In the genomic region with DNA sequence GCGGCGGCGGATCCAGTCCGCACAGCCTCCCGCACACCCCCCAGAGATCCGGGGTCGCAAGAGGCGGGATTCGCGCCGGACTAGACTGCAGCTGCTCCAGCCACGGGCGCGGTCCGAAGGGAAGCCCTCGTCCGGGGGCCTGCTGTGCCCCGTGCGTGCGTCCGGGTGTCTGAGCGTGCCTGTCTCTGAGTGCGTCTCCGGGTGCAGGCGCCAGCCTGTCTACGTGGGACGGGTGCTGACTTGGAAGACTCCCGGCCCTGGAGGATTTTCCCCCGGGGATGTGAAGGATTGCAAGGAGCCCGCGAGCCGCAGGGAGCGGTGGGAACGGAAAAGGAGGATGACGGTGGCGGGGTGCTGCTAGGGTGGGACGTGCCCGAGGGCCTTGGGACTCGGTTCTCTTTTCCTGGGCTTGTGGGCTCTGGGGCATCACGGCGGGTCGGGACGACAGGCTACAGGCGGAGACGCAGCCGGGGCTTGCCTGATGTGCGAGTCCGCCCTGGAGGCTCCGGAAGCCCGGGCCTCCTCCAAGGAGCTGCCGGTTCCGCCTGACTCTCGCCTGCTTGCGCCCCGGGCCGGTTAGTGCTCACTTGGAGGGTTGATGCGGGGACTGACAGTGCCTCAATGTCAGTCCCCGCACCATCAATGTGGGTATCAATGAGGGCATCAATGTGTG, we compare ENCODE assay signal across 10 cellular contexts. TPM values are rescaled to one million over a fixed set of nuclear protein-coding genes. Genes with fewer than 3 reads are reported as not detected.
DNase-seq lines count a peak whose midpoint lies in the region; ATAC-seq and TF ChIP-seq lines count a peak whose summit lies in the region.
"Had no signal": no experiment of that assay in that cellular context is flagged by ENCODE, and none has a peak within 500 bp of the region (broad histone marks: within the 10 kb centered on the region; RNA-seq: fewer than 3 reads in every experiment).

No MANE protein-coding gene starts in this region.

- 9 to 19% (median 12%) methylated on average over 33 to 58 of the region's 58 CpGs for WGBS in heart left ventricle, 4 donors

- no peak overlapping the region for H3K4me3 Mint-ChIP-seq in MCF 10A (ENCODE audit: unreplicated experiment)
- H3K4me3 Mint-ChIP-seq in neural crest cell = peak overlapping the region; percentile 58

- peak overlapping the region; percentile 59 to 71 for H3K27ac ChIP-seq in breast epithelium
- H3K27ac ChIP-seq in heart left ventricle = peak overlapping the region; percentile 2 to 98 (median 60)

- no peaks in the 10 kb centered on the region for H3K27me3 ChIP-seq in breast epithelium
- peaks cover 0 to 55% (median 7%) of the 10 kb centered on the region in 9 donors for H3K27me3 ChIP-seq in heart left ventricle

- no peaks in the 10 kb centered on the region for H3K27me3 Mint-ChIP-seq in MCF 10A (ENCODE audit: insufficient read depth, unreplicated experiment)
- H3K27me3 Mint-ChIP-seq in neural crest cell (ENCODE audit: low read depth) = peaks cover 100% of the 10 kb centered on the region

- no peaks in the 10 kb centered on the region for H3K9me3 ChIP-seq in breast epithelium
- H3K9me3 ChIP-seq in heart left ventricle = no peaks in the 10 kb centered on the region

- H3K4me3 ChIP-seq in breast epithelium (peak overlapping the region; percentile 78 to 92 (median 83)), heart left ventricle (peak overlapping the region; percentile 18 to 85 (median 48))

- H3K4me1 Mint-ChIP-seq in MCF 10A (ENCODE audit: insufficient read depth, unreplicated experiment) (peaks cover 17% of the 10 kb centered on the region), neural crest cell (peaks cover 15% of the 10 kb centered on the region)

- no TSS peak for BruUV-seq in MCF 10A (replicated peaks; lab: Mats Ljungman, UMichigan)

- no peaks in the 10 kb centered on the region for H3K36me3 ChIP-seq in breast epithelium
- H3K36me3 ChIP-seq in heart left ventricle = peaks cover 0 to 12% (median 0%) of the 10 kb centered on the region in 9 donors

- no peak overlapping the region for H3K27ac Mint-ChIP-seq in MCF 10A (ENCODE audit: low read depth, unreplicated experiment)
- no peak overlapping the region for H3K27ac Mint-ChIP-seq in neural crest cell (ENCODE audit: unreplicated experiment)
- H3K27ac Mint-ChIP-seq: activated T-cell treated with anti-CD3 and anti-CD28 coated beads, Interleukin-2, amount 50 U/mL, for 72 hours had no signal

- no peaks in the 10 kb centered on the region for H3K4me1 ChIP-seq in breast epithelium
- H3K4me1 ChIP-seq in heart left ventricle = peaks cover 0 to 53% (median 27%) of the 10 kb centered on the region in 12 donors

- intact Hi-C loops in breast epithelium (cut with DNase I; ENCODE audit: low total_unique reads) (loop anchor here (10.0 kb wide), 1 partner anchor 179 kb away; no protein-coding TSS in a partner anchor), MCF 10A (cut with micrococcal nuclease) (loop anchor here (10.0 kb wide), 1 partner anchor 149 kb away; no protein-coding TSS in a partner anchor), heart left ventricle (cut with DNase I) (loop anchor here in 2 of 10 donors (10.0 kb wide), 3 partner anchors 519 to 799 kb away; no protein-coding TSS in a partner anchor)

- no peak for DNase-seq in breast epithelium (ENCODE audit: low spot score in 2 of 2)
- DNase-seq in MCF 10A (ENCODE audit: unreplicated experiment) = no peak
- peak; percentile 36 to 82 (median 42) for DNase-seq in heart left ventricle
- no peak for DNase-seq in neural crest cell (ENCODE audit: low read depth, low spot score)
- no peak for DNase-seq in kidney tubule cell (ENCODE audit: low spot score)
- DNase-seq in AML-193 (lab: John Stamatoyannopoulos, UW) = no peak
- DNase-seq: activated T-cell treated with anti-CD3 and anti-CD28 coated beads, Interleukin-2, amount 50 U/mL, for 72 hours; stimulated activated CD4-positive, alpha-beta T cell treated with anti-CD3 and anti-CD28 coated beads, Interleukin-4, amount 100 ng/mL, for 1 hour had no signal

- ATAC-seq in heart left ventricle = peak; percentile 19 to 45 (median 32)
- no peak for ATAC-seq in GM21825 (IDR thresholded peaks at IDR 0.05; ENCODE audit: unreplicated experiment)
- ATAC-seq in HG03196 (IDR thresholded peaks at IDR 0.05; ENCODE audit: unreplicated experiment) = no peak
- ATAC-seq: activated T-cell treated with anti-CD3 and anti-CD28 coated beads, Interleukin-2, amount 50 U/mL, for 72 hours had no signal

- H3K9me3 Mint-ChIP-seq in MCF 10A (ENCODE audit: unreplicated experiment) = no peaks in the 10 kb centered on the region
- H3K9me3 Mint-ChIP-seq in neural crest cell = no peaks in the 10 kb centered on the region
- H3K9me3 Mint-ChIP-seq: activated T-cell treated with anti-CD3 and anti-CD28 coated beads, Interleukin-2, amount 50 U/mL, for 72 hours had no signal

- POLR2A ChIA-PET in MCF 10A (lab: Yijun Ruan, JAX) = interaction anchor here (1.1 to 7.2 kb wide), 9 partner anchors 14 to 408 kb away, joined by 3 to 114 read pairs (median 10); no protein-coding TSS in a partner anchor

- CTCF ChIA-PET in MCF 10A (lab: Yijun Ruan, JAX) = interaction anchor here (0.6 to 2.4 kb wide), 5 partner anchors 45 to 1429 kb away, joined by 3 to 14 read pairs (median 4); no protein-coding TSS in a partner anchor

- TF ChIP-seq POLR2A in breast epithelium (IDR thresholded peaks at IDR 0.05) (no peak), heart left ventricle (IDR thresholded peaks at IDR 0.05) (no peak)

- H3K36me3 Mint-ChIP-seq in MCF 10A (ENCODE audit: insufficient read depth, unreplicated experiment) = peaks cover 54% of the 10 kb centered on the region
- H3K36me3 Mint-ChIP-seq in neural crest cell (ENCODE audit: low read depth) = no peaks in the 10 kb centered on the region

- TF ChIP-seq CTCF in breast epithelium (IDR thresholded peaks at IDR 0.05) = no peak
- TF ChIP-seq CTCF in MCF 10A (IDR thresholded peaks at IDR 0.05; ENCODE audit: unreplicated experiment) = no peak
- TF ChIP-seq CTCF in heart left ventricle (IDR thresholded peaks at IDR 0.05) = no peak
- TF ChIP-seq CTCF in neural crest cell (conservative IDR thresholded peaks at IDR 0.05) = no peak

RNA-seq across cellular contexts. Expression of gene MAFB, which starts 5.7 kb away (rescaled TPM):
- total RNA-seq in breast epithelium (100 to 1,000 TPM in 1 of 3 donors, 10 to 100 TPM in 2; 39.0 to 148 (median 43.9) TPM), MCF 10A (2022) (15.9 and 19.7 TPM in 2 replicates), heart left ventricle (10 to 100 TPM in 5 of 9 donors, 1 to 10 TPM in 4; 5.3 to 62.1 (median 12.1) TPM), neural crest cell (1.6 and 1.9 TPM in 2 replicates)
- 1 to 10 TPM; 2.0 to 5.7 TPM for polyA plus RNA-seq in heart left ventricle

Comparison
In these comparisons a context has a peak if more than half of its experiments do, and no peak if none do; other contexts are left out.
1. DNase-seq: peak in heart left ventricle (5 of 5); none in breast epithelium (0 of 2), MCF 10A (single experiment), neural crest cell (single experiment), kidney tubule cell (single experiment) and AML-193 (0 of 2).
2. ATAC-seq: peak in heart left ventricle (4 of 4); none in GM21825 (single experiment) and HG03196 (single experiment).